In the genomic region with DNA sequence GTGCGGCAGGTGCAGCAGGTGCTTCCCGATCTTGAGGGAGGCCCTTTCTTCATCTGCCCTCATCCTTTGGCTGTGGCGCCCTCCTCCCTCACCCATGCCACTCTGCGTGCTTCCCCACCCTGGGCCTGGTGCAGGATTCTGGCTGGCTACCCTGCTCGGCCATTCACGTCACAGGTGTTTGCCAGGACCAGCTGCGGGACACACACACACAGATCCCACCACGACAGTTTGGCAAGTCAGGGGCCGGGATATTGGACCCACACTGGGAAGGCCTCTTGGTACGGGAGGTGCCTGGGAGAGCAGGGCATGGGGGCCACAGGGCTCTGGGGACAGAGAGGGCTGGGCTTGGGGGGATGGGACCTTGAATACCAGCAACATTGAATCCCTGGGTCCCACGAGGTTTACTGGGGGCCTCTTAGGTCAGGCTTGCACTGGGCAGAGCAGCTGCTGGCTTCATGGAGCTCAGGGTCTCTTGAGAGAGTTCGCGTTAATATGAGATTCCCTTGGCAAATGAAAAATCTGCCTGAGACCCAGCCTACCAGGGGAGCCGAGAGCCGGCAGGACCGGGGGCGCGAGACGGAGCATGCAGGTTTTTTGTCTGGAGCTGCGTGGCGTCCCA, we compare ENCODE assay signal across 9 cellular contexts. TPM values are rescaled to one million over a fixed set of nuclear protein-coding genes. Genes with fewer than 3 reads are reported as not detected.
DNase-seq lines count a peak whose midpoint lies in the region; ATAC-seq, FAIRE-seq and TF ChIP-seq lines count a peak whose summit lies in the region.
"Had no signal": no experiment of that assay in that cellular context is flagged by ENCODE, and none has a peak within 500 bp of the region (broad histone marks: within the 10 kb centered on the region; RNA-seq: fewer than 3 reads in every experiment).

No MANE protein-coding gene starts in this region.

- no peak for DNase-seq in activated T-cell treated with anti-CD3 and anti-CD28 coated beads, Interleukin-2, amount 50 U/mL, for 72 hours
- DNase-seq in activated T-cell treated with anti-CD3 and anti-CD28 coated beads for 4 hours (no peak), NCI-H774 (lab: John Stamatoyannopoulos, UW) (peak; percentile 67), transverse colon (no peak), MV-4-11 (lab: John Stamatoyannopoulos, UW) (no peak), 8988T (no peak), small intestine (no peak)

- H3K27me3 ChIP-seq in layer of hippocampus (ENCODE audit: control insufficient read depth, insufficient read depth, low read length) (no peaks in the 10 kb centered on the region), transverse colon (no peaks in the 10 kb centered on the region), small intestine (ENCODE audit: control insufficient read depth in 2 of 2, insufficient read depth in 2 of 2, low read length in 2 of 2) (no peaks in the 10 kb centered on the region)

- peaks cover 7 to 48% (median 16%) of the 10 kb centered on the region in 4 donors for H3K4me1 ChIP-seq in transverse colon
- peaks cover 2 to 9% of the 10 kb centered on the region in 2 donors for H3K4me1 ChIP-seq in small intestine (ENCODE audit: control insufficient read depth in 2 of 2, insufficient read depth in 1 of 2, low read depth in 1 of 2, low read length in 1 of 2)
- H3K4me1 ChIP-seq: parathyroid adenoma had no signal

- H3K27me3 Mint-ChIP-seq in activated T-cell treated with anti-CD3 and anti-CD28 coated beads, Interleukin-2, amount 50 U/mL, for 72 hours (ENCODE audit: low read depth) = no peaks in the 10 kb centered on the region

- intact Hi-C loops in transverse colon (cut with DNase I; ENCODE audit: low total_unique reads) = no loop called here

- H3K4me1 Mint-ChIP-seq in activated T-cell treated with anti-CD3 and anti-CD28 coated beads, Interleukin-2, amount 50 U/mL, for 72 hours (ENCODE audit: low read depth) = peaks cover 77% of the 10 kb centered on the region

- in situ Hi-C loops in transverse colon (cut with MboI; ENCODE audit: low pct_ligation_motif_present in 1 of 4, low pct_unique_long_range_greater_than_20kb in 1 of 4, low sequenced_read_pairs in 3 of 4) = no loop called here

- TF ChIP-seq POLR2A in transverse colon (IDR thresholded peaks at IDR 0.05) = no peak

- H3K36me3 ChIP-seq in transverse colon (no peaks in the 10 kb centered on the region), small intestine (ENCODE audit: control insufficient read depth in 2 of 2, insufficient read depth in 2 of 2, low read length in 2 of 2) (no peaks in the 10 kb centered on the region)

- H3K9me3 ChIP-seq in transverse colon (no peaks in the 10 kb centered on the region), small intestine (ENCODE audit: control insufficient read depth, low read depth) (no peaks in the 10 kb centered on the region)

- no peak for TF ChIP-seq EP300 in transverse colon (IDR thresholded peaks at IDR 0.05; ENCODE audit: low read depth)

- H3K27ac ChIP-seq in layer of hippocampus (ENCODE audit: low read depth, low read length) (peak overlapping the region; percentile 48), transverse colon (peak overlapping the region; percentile 37 to 66 (median 59)), small intestine (ENCODE audit: low read depth in 1 of 2, low read length in 1 of 2) (peak overlapping the region in 1 of 2 donors; percentile 33)
- H3K27ac ChIP-seq: parathyroid adenoma had no signal

- peaks cover 12 to 22% of the 10 kb centered on the region in 2 donors for H3K36me3 Mint-ChIP-seq in activated T-cell treated with anti-CD3 and anti-CD28 coated beads, Interleukin-2, amount 50 U/mL, for 72 hours (ENCODE audit: insufficient read depth in 2 of 2)

- H3K9me3 Mint-ChIP-seq in activated T-cell treated with anti-CD3 and anti-CD28 coated beads, Interleukin-2, amount 50 U/mL, for 72 hours = peaks cover 0 to 2% of the 10 kb centered on the region in 2 donors

- TF ChIP-seq CTCF in transverse colon (IDR thresholded peaks at IDR 0.05) = no peak

- H3K4me3 ChIP-seq in transverse colon = peak overlapping the region in 1 of 4 donors; percentile 18
- H3K4me3 ChIP-seq in small intestine (ENCODE audit: low read depth in 1 of 2, low read length in 2 of 2) = no peak overlapping the region

- no peak for FAIRE-seq in small intestine (lab: Jason Lieb, UNC)

- H3K4me3 Mint-ChIP-seq in activated T-cell treated with anti-CD3 and anti-CD28 coated beads, Interleukin-2, amount 50 U/mL, for 72 hours = peak overlapping the region; percentile 72 to 80

- H3K27ac Mint-ChIP-seq in activated T-cell treated with anti-CD3 and anti-CD28 coated beads, Interleukin-2, amount 50 U/mL, for 72 hours = peak overlapping the region; percentile 85

- peak in 1 of 2 donors; percentile 8 for ATAC-seq in activated T-cell treated with anti-CD3 and anti-CD28 coated beads, Interleukin-2, amount 50 U/mL, for 72 hours (replicated peaks in 1 of 2)

- WGBS in transverse colon (ENCODE audit: low coverage in 1 of 2), 2 donors = 80% methylated on average over 21 of the region's 21 CpGs; no CpG with 5 or more reads in 1 of the 2 donors
- WGBS in small intestine, 3 donors = 55 to 67% (median 62%) methylated on average over 20 to 21 of the region's 21 CpGs

RNA-seq across cellular contexts. Expression of a gene that starts 15.1 kb away (rescaled TPM):
- total RNA-seq in activated T-cell treated with anti-CD3 and anti-CD28 coated beads, Interleukin-2, amount 50 U/mL, for 72 hours = 10 to 100 TPM; 67.5 to 97.1 TPM
- 10 to 100 TPM in 3 of 4 donors, 1 to 10 TPM in 1; 4.6 to 44.9 (median 14.1) TPM for total RNA-seq in transverse colon
- polyA plus RNA-seq in small intestine = 1 to 10 TPM in 1 of 3 donors, under 1 TPM in 2; 0.45 to 6.3 (median 0.54) TPM
